Comparison of ENCODE assay signal across 9 cellular contexts in the genomic region with DNA sequence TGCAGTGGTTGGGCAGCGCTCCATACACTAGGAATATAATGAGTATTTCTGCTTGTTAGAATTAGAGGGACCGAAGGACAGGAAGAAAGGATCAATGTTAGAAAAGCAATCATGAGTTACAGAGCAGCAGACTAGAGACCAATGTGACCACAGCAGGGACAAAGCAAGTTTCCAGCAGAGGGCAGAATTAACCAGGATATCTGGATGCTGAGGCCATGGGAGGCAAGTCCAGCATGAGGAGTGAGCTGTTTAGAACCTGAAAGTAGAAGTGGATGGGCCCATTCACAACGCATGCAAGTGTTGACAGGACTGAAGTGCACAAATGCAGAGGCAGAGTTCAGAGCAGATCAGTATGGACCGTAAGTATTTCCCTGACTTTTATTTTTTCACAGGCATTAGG.
DNase-seq lines count a peak whose midpoint lies in the region; ATAC-seq and TF ChIP-seq lines count a peak whose summit lies in the region.
"Had no signal": no experiment of that assay in that cellular context is flagged by ENCODE, and none has a peak within 500 bp of the region (broad histone marks: within the 10 kb centered on the region; RNA-seq: fewer than 3 reads in every experiment).

No MANE protein-coding gene starts in this region.

- RAD21 ChIA-PET in HCT116 (lab: Charles Lee; ENCODE audit: low non-redundant PET in 1 of 2, low total read pairs in 2 of 2, uncharacterized antibody in 2 of 2, unreplicated experiment in 2 of 2), result no interaction called here

- no peaks in the 10 kb centered on the region for H3K9me2 ChIP-seq in HCT116 (ENCODE audit: insufficient read depth)

- WGBS in endodermal cell (ENCODE audit: insufficient coverage in 1 of 2, insufficient read length in 1 of 2), 2 experiments, result 57 to 65% methylated on average over 4 of the region's 4 CpGs

- no peak overlapping the region for H3K4me2 ChIP-seq in HCT116 (ENCODE audit: low read length)
- H3K4me2 ChIP-seq in parathyroid adenoma (ENCODE audit: low read length), result no peak overlapping the region

- no peaks in the 10 kb centered on the region for H3K27me3 Mint-ChIP-seq in endodermal cell (ENCODE audit: insufficient read depth)

- TF ChIP-seq RAD21 in HCT116 (IDR thresholded peaks at IDR 0.05; ENCODE audit: low read depth), result peak; percentile 17; the same call in 1 of the 2 replicates

- peaks cover 4% of the 10 kb centered on the region for H3K4me1 Mint-ChIP-seq in endodermal cell

- H3K36me3 ChIP-seq in HCT116 (ENCODE audit: control insufficient read depth in 1 of 2, insufficient read depth in 2 of 2, low read length in 2 of 2), result no peaks in the 10 kb centered on the region
- no peaks in the 10 kb centered on the region for H3K36me3 ChIP-seq in endodermal cell (ENCODE audit: control insufficient read depth, insufficient read depth, low read length)
- no peaks in the 10 kb centered on the region for H3K36me3 ChIP-seq in parathyroid adenoma (ENCODE audit: control insufficient read depth, insufficient read depth, low read length)

- no peaks in the 10 kb centered on the region for H3K36me3 Mint-ChIP-seq in endodermal cell (ENCODE audit: low read depth)

- H4K20me1 ChIP-seq in HCT116 (ENCODE audit: insufficient read depth), result no peaks in the 10 kb centered on the region

- H3K9ac ChIP-seq in HCT116 (ENCODE audit: low read length) (no peak overlapping the region), endodermal cell (ENCODE audit: extremely low read depth, low read length, poor library complexity, severe bottlenecking) (no peak overlapping the region), parathyroid adenoma (no peak overlapping the region)

- H3K4me3 ChIP-seq in HCT116 (replicated peaks in 1 of 2; ENCODE audit: low read depth in 1 of 2, low read length in 2 of 2), result no peak overlapping the region
- no peak overlapping the region for H3K4me3 ChIP-seq in endodermal cell (ENCODE audit: low read length)
- H3K4me3 ChIP-seq in parathyroid adenoma (ENCODE audit: low read depth, low read length), result no peak overlapping the region

- TF ChIP-seq CTCF in HCT116 (IDR thresholded peaks at IDR 0.05 in 2 of 3, conservative IDR thresholded peaks at IDR 0.05 in 1 of 3; ENCODE audit: borderline replicate concordance in 1 of 3, insufficient read depth in 1 of 3, low read depth in 2 of 3, low read length in 2 of 3), result no peak
- peak; percentile 82 for TF ChIP-seq CTCF in endodermal cell (conservative IDR thresholded peaks at IDR 0.05)
- TF ChIP-seq CTCF in parathyroid adenoma (IDR thresholded peaks at IDR 0.05), result peak; percentile 46

- H3K9me3 Mint-ChIP-seq in endodermal cell, result no peaks in the 10 kb centered on the region

- no peak overlapping the region for H3K4me3 Mint-ChIP-seq in endodermal cell

- H2AFZ ChIP-seq in HCT116 (ENCODE audit: low read depth, low read length, poor library complexity, severe bottlenecking) (no peak overlapping the region), parathyroid adenoma (no peak overlapping the region)

- H3K27ac ChIP-seq in HCT116 (ENCODE audit: low read depth, low read length), result no peak overlapping the region
- peak overlapping the region; percentile 16 for H3K27ac ChIP-seq in endodermal cell (ENCODE audit: low read depth, low read length)
- no peak overlapping the region for H3K27ac ChIP-seq in parathyroid adenoma

- H3K9me3 ChIP-seq in HCT116 (ENCODE audit: control insufficient read depth in 1 of 2, insufficient read depth in 1 of 2, low read depth in 1 of 2, low read length in 2 of 2) (peaks cover 19 to 27% of the 10 kb centered on the region in 2 experiments; a peak in 2 of 4 replicates), endodermal cell (ENCODE audit: control insufficient read depth, low read length) (no peaks in the 10 kb centered on the region), parathyroid adenoma (ENCODE audit: control insufficient read depth, low read length) (no peaks in the 10 kb centered on the region)

- no peaks in the 10 kb centered on the region for H3K4me1 ChIP-seq in HCT116 (ENCODE audit: control insufficient read depth in 1 of 2, insufficient read depth in 2 of 2, low read length in 2 of 2)
- no peaks in the 10 kb centered on the region for H3K4me1 ChIP-seq in endodermal cell (ENCODE audit: control insufficient read depth, insufficient read depth, low read length)
- no peaks in the 10 kb centered on the region for H3K4me1 ChIP-seq in parathyroid adenoma

- no peak for TF ChIP-seq POLR2A in HCT116 (IDR thresholded peaks at IDR 0.05; ENCODE audit: borderline replicate concordance, extremely low read depth, insufficient read depth, insufficient read length)

- ATAC-seq in HCT116, result no peak
- ATAC-seq in HG03521 (IDR thresholded peaks at IDR 0.05; ENCODE audit: unreplicated experiment), result no peak

- H3K27me3 ChIP-seq in HCT116 (ENCODE audit: insufficient read depth, low read length) (no peaks in the 10 kb centered on the region), endodermal cell (ENCODE audit: control insufficient read depth, insufficient read depth, low read length, poor library complexity, severe bottlenecking) (no peaks in the 10 kb centered on the region), parathyroid adenoma (ENCODE audit: control insufficient read depth, insufficient read depth, low read length) (no peaks in the 10 kb centered on the region)

- intact Hi-C loops in HCT116 (cut with micrococcal nuclease), result no loop called here

- DNase-seq in HCT116 (ENCODE audit: low read depth, low spot score), result no peak
- peak; percentile 60 for DNase-seq in NCI-H460 (ENCODE audit: extremely low read depth, low read depth)
- DNase-seq in endodermal cell, result peak; percentile 87
- DNase-seq in OCI-M2 (lab: John Stamatoyannopoulos, UW; ENCODE audit: unreplicated experiment), result no peak
- DNase-seq in AG08396 (ENCODE audit: low spot score), result no peak
- DNase-seq in activated T-cell treated with anti-CD3 and anti-CD28 coated beads for 4 hours, result no peak
- DNase-seq: IMR-90 had no signal

- H3K27ac Mint-ChIP-seq in endodermal cell, result no peak overlapping the region

- H3K79me2 ChIP-seq in HCT116 (ENCODE audit: insufficient read depth, low read length) (no peaks in the 10 kb centered on the region), parathyroid adenoma (no peaks in the 10 kb centered on the region)

- POLR2A ChIA-PET in HCT116 (lab: Charles Lee), result no interaction called here

- CTCF ChIA-PET in HCT116 (lab: Charles Lee), result no interaction called here

- no TSS peak for BruUV-seq in HCT116 (replicated peaks; lab: Mats Ljungman, UMichigan)

TF ChIP-seq in HCT116, 20 proteins besides CTCF, POLR2A, EP300 and RAD21:
- TF ChIP-seq SIN3A (IDR thresholded peaks at IDR 0.05; ENCODE audit: low read depth), result no peak

Comparison
In these comparisons a context has a peak if more than half of its experiments do, and no peak if none do; other contexts are left out.
1. DNase-seq: peak in NCI-H460 (single experiment) and endodermal cell (single experiment); none in HCT116 (single experiment), OCI-M2 (single experiment), AG08396 (single experiment) and activated T-cell treated with anti-CD3 and anti-CD28 coated beads for 4 hours (single experiment).
2. CTCF ChIP-seq: peak in endodermal cell (single experiment) and parathyroid adenoma (single experiment); none in HCT116 (0 of 3).